In the genomic region with DNA sequence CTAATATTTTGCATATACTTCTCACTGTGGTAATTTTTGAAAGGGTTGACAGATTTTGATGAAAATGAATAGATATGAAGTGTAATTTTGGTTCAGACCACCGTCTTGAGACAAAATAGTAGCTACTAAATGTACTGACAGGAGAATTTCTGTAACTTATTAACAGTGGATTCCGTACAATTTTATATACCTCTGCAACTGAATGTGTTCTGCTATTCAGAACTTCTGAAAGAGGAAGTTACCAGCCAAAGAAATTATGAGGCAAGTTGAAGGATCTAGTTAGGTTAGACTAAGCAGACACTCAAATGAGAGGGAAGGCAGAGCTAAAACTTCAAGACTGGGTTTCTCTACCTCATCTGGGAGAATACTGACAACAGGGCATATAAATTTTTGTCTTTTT, we compare ENCODE assay signal across 13 cellular contexts. TPM values are rescaled to one million over a fixed set of nuclear protein-coding genes. Genes with fewer than 3 reads are reported as not detected.
DNase-seq lines count a peak whose midpoint lies in the region; ATAC-seq, FAIRE-seq and TF ChIP-seq lines count a peak whose summit lies in the region.
"Had no signal": no experiment of that assay in that cellular context is flagged by ENCODE, and none has a peak within 500 bp of the region (broad histone marks: within the 10 kb centered on the region; RNA-seq: fewer than 3 reads in every experiment).

No MANE protein-coding gene starts in this region.

- WGBS in stomach, 5 donors = 77 to 88% (median 85%) methylated on average over 2 of the region's 2 CpGs

- H3K9me3 ChIP-seq in OCI-LY3 (ENCODE audit: insufficient read depth, low read length) (no peaks in the 10 kb centered on the region), stomach (no peaks in the 10 kb centered on the region)
- H3K9me3 ChIP-seq: heart right ventricle had no signal

- DNase-seq in stomach (no peak), iPS-NIHi7 (ENCODE audit: extremely low spot score) (no peak), D721Med (ENCODE audit: insufficient read length, low spot score) (no peak)
- DNase-seq in activated CD4-positive, alpha-beta T cell treated with anti-CD3 and anti-CD28 coated beads for 48 hours = no peak
- DNase-seq: heart right ventricle, mesendoderm, NCI-H774, T-helper 2 cell had no signal

- no peak overlapping the region for H2AFZ ChIP-seq in OCI-LY3 (ENCODE audit: low read depth, low read length)

- H3K4me3 ChIP-seq in OCI-LY3 (ENCODE audit: low read length) (no peak overlapping the region), stomach (no peak overlapping the region)
- H3K4me3 ChIP-seq: heart right ventricle had no signal

- TF ChIP-seq POLR2A in stomach (IDR thresholded peaks at IDR 0.05) = no peak

- peak overlapping the region; percentile 37 for H3K9ac ChIP-seq in OCI-LY3 (ENCODE audit: low read length)

- peak overlapping the region; percentile 30 for H3K4me2 ChIP-seq in OCI-LY3 (ENCODE audit: low read length)

- H4K20me1 ChIP-seq in OCI-LY3 (ENCODE audit: insufficient read depth, low read length) = no peaks in the 10 kb centered on the region

- TF ChIP-seq EP300 in stomach (IDR thresholded peaks at IDR 0.05) = no peak

- H3K4me1 ChIP-seq in OCI-LY3 (ENCODE audit: low read length) (peaks cover 81% of the 10 kb centered on the region), stomach (peaks cover 0 to 6% (median 2%) of the 10 kb centered on the region in 4 donors)

- no peak for TF ChIP-seq CTCF in OCI-LY3 (IDR thresholded peaks at IDR 0.05; ENCODE audit: low read depth, low read length)
- no peak for TF ChIP-seq CTCF in stomach (IDR thresholded peaks at IDR 0.05)
- TF ChIP-seq CTCF in D721Med (IDR thresholded peaks at IDR 0.05; ENCODE audit: insufficient read depth, missing control alignments) = no peak

- FAIRE-seq in D721Med (lab: Jason Lieb, UNC) = no peak

- H3K27ac ChIP-seq in OCI-LY3 (ENCODE audit: low read length) (peak overlapping the region; percentile 87), stomach (no peak overlapping the region)
- H3K27ac ChIP-seq: heart right ventricle had no signal

- no peaks in the 10 kb centered on the region for H3K79me2 ChIP-seq in OCI-LY3 (ENCODE audit: low read length)

- H3K36me3 ChIP-seq in OCI-LY3 (replicated peaks; ENCODE audit: low read depth, low read length) (no peaks in the 10 kb centered on the region), stomach (no peaks in the 10 kb centered on the region)
- H3K36me3 ChIP-seq: heart right ventricle had no signal

- H3K27me3 ChIP-seq in OCI-LY3 (ENCODE audit: low read depth, low read length) (no peaks in the 10 kb centered on the region), stomach (no peaks in the 10 kb centered on the region)
- H3K27me3 ChIP-seq: heart right ventricle had no signal

- ATAC-seq in GM18858 (IDR thresholded peaks at IDR 0.05; ENCODE audit: unreplicated experiment) = peak; percentile 62
- peak; percentile 66 for ATAC-seq in GM21528 (IDR thresholded peaks at IDR 0.05; ENCODE audit: low FRiP score, unreplicated experiment)
- peak; percentile 69 for ATAC-seq in HG03097 (IDR thresholded peaks at IDR 0.05; ENCODE audit: low FRiP score, unreplicated experiment)
- ATAC-seq: heart right ventricle had no signal

- intact Hi-C loops in stomach (cut with DNase I; ENCODE audit: low total_unique reads) = no loop called here

RNA-seq across cellular contexts. Expression of a gene that starts 29.4 kb away (rescaled TPM):
- 1 to 10 TPM in 3 of 5 donors, not detected in 2; 1.4 to 4.8 (median 3.6) TPM for total RNA-seq in stomach
- 1 to 10 TPM in 2 of 3 donors, under 1 TPM in 1; 1.00 to 1.3 (median 1.1) TPM for polyA plus RNA-seq in stomach
- total RNA-seq: MCF 10A had no signal
